In genomic region chr2:67965246-67965645, GRCh38 we compare ENCODE assay signal across 19 cellular contexts.
"Had no signal": no experiment of that assay in that cellular context is flagged by ENCODE, and none has a peak within 500 bp of the region (broad histone marks: within the 10 kb centered on the region; RNA-seq: fewer than 3 reads in every experiment).

No MANE protein-coding gene starts in this region.

- H3K4me1 ChIP-seq: heart left ventricle, pancreas, tibial artery had no signal

- H3K27me3 ChIP-seq: heart left ventricle, pancreas, tibial artery had no signal

- DNase-seq: activated B cell treated with CpG ODN at 0.5 μM for 24 hours; activated CD4-positive, alpha-beta T cell treated with anti-CD3 and anti-CD28 coated beads for 36 hours; activated CD4-positive, alpha-beta T cell treated with anti-CD3 and anti-CD28 coated beads, Interleukin-2, amount 50 U/mL, for 48 hours; activated naive CD4-positive, alpha-beta T cell treated with Interleukin-2 at 50 U/mL for 16 hours; activated naive CD8-positive, alpha-beta T cell treated with anti-CD3 and anti-CD28 coated beads for 36 hours; activated T-cell treated with anti-CD3 and anti-CD28 coated beads, Interleukin-2, amount 50 U/mL, for 48 hours; erythroblast; heart left ventricle; left cardiac atrium; mesendoderm; mucosa of descending colon; nephron progenitor cell; pancreas; right cardiac atrium; stimulated activated CD4-positive, alpha-beta T cell treated with anti-CD3 and anti-CD28 coated beads, Interleukin-1b, Interleukin-23, amount 100 ng/mL, for 48 hours; T-helper 17 cell; tibial artery had no signal

- H3K9me3 ChIP-seq: heart left ventricle, mucosa of descending colon, pancreas, tibial artery had no signal

- H3K27ac ChIP-seq: heart left ventricle, pancreas, tibial artery had no signal

- H3K4me3 ChIP-seq: heart left ventricle, mucosa of descending colon, pancreas, skin epidermis, tibial artery had no signal

- FAIRE-seq: islet of Langerhans, pancreas had no signal

- H3K36me3 ChIP-seq: heart left ventricle, pancreas, tibial artery had no signal
